In genomic region chr20:52295556-52295955, GRCh38 we compare ENCODE assay signal across 21 cellular contexts.
DNase-seq lines count a peak whose midpoint lies in the region; ATAC-seq and TF ChIP-seq lines count a peak whose summit lies in the region.
"Had no signal": no experiment of that assay in that cellular context is flagged by ENCODE, and none has a peak within 500 bp of the region (broad histone marks: within the 10 kb centered on the region; RNA-seq: fewer than 3 reads in every experiment).

No MANE protein-coding gene starts in this region.

- BruUV-seq in MCF 10A (replicated peaks; lab: Mats Ljungman, UMichigan) = no TSS peak

- H3K36me3 Mint-ChIP-seq in MCF 10A (ENCODE audit: insufficient read depth, unreplicated experiment) (no peaks in the 10 kb centered on the region), immature natural killer cell (no peaks in the 10 kb centered on the region)
- no peaks in the 10 kb centered on the region for H3K36me3 Mint-ChIP-seq in activated CD4-positive, alpha-beta T cell treated with anti-CD3 and anti-CD28 coated beads for 36 hours (ENCODE audit: low read depth)
- H3K36me3 Mint-ChIP-seq: CD8-positive, alpha-beta T cell had no signal

- POLR2A ChIA-PET in MCF 10A (lab: Yijun Ruan, JAX) = interaction anchor here (0.7 kb wide), 1 partner anchor 907 kb away, joined by 3 read pairs; no protein-coding TSS in a partner anchor
- POLR2A ChIA-PET in activated CD4-positive, alpha-beta T cell treated with anti-CD3 and anti-CD28 coated beads for 36 hours (lab: Charles Lee) = no interaction called here

- H3K4me1 Mint-ChIP-seq in MCF 10A (ENCODE audit: insufficient read depth, unreplicated experiment) (no peaks in the 10 kb centered on the region), immature natural killer cell (no peaks in the 10 kb centered on the region)
- H3K4me1 Mint-ChIP-seq in activated CD4-positive, alpha-beta T cell treated with anti-CD3 and anti-CD28 coated beads for 36 hours = no peaks in the 10 kb centered on the region

- peaks cover 7% of the 10 kb centered on the region for H3K9me3 Mint-ChIP-seq in MCF 10A (ENCODE audit: unreplicated experiment)
- H3K9me3 Mint-ChIP-seq in activated CD4-positive, alpha-beta T cell treated with anti-CD3 and anti-CD28 coated beads for 36 hours (ENCODE audit: low read depth) = peaks cover 2% of the 10 kb centered on the region
- H3K9me3 Mint-ChIP-seq in immature natural killer cell = no peaks in the 10 kb centered on the region
- H3K9me3 Mint-ChIP-seq: CD8-positive, alpha-beta T cell had no signal

- intact Hi-C loops in MCF 10A (cut with micrococcal nuclease) = no loop called here
- intact Hi-C loops in breast epithelium (cut with DNase I; ENCODE audit: low total_unique reads) = no loop called here
- intact Hi-C loops in activated CD4-positive, alpha-beta T cell treated with anti-CD3 and anti-CD28 coated beads for 36 hours (cut with DNase I, micrococcal nuclease) = no loop called here

- H3K27me3 Mint-ChIP-seq in MCF 10A (ENCODE audit: insufficient read depth, unreplicated experiment) (no peaks in the 10 kb centered on the region), immature natural killer cell (ENCODE audit: low read depth in 3 of 3) (peaks cover 3 to 11% (median 4%) of the 10 kb centered on the region in 3 donors)
- H3K27me3 Mint-ChIP-seq in activated CD4-positive, alpha-beta T cell treated with anti-CD3 and anti-CD28 coated beads for 36 hours = no peaks in the 10 kb centered on the region

- CTCF ChIA-PET in MCF 10A (lab: Yijun Ruan, JAX) = interaction anchor here (0.6 to 3.9 kb wide), 6 partner anchors 10 to 916 kb away, joined by 3 to 37 read pairs (median 4); no protein-coding TSS in a partner anchor
- CTCF ChIA-PET in activated CD4-positive, alpha-beta T cell treated with anti-CD3 and anti-CD28 coated beads for 36 hours (lab: Charles Lee) = interaction anchor here (1.4 kb wide), 1 partner anchor 17 kb away, joined by 6 read pairs; no protein-coding TSS in a partner anchor

- H3K27ac ChIP-seq in breast epithelium (no peak overlapping the region), SK-N-MC (peak overlapping the region; percentile 40; the same call in 1 of the 2 replicates)
- H3K27ac ChIP-seq: 22Rv1 had no signal

- no peak for TF ChIP-seq CTCF in MCF 10A (IDR thresholded peaks at IDR 0.05; ENCODE audit: unreplicated experiment)
- no peak for TF ChIP-seq CTCF in breast epithelium (IDR thresholded peaks at IDR 0.05)
- no peak for TF ChIP-seq CTCF in fibroblast of villous mesenchyme (IDR thresholded peaks at IDR 0.05; ENCODE audit: insufficient read depth, low read depth, low read length)

- no peak overlapping the region for H3K4me3 ChIP-seq in breast epithelium
- no peak overlapping the region for H3K4me3 ChIP-seq in SK-N-MC
- no peak overlapping the region for H3K4me3 ChIP-seq in fibroblast of villous mesenchyme (ENCODE audit: low read depth, low read length)

- no peak for TF ChIP-seq POLR2A in breast epithelium (IDR thresholded peaks at IDR 0.05)

- H3K27ac Mint-ChIP-seq in MCF 10A (ENCODE audit: low read depth, unreplicated experiment) (no peak overlapping the region), immature natural killer cell (no peak overlapping the region)
- H3K27ac Mint-ChIP-seq in activated CD4-positive, alpha-beta T cell treated with anti-CD3 and anti-CD28 coated beads for 36 hours = no peak overlapping the region
- H3K27ac Mint-ChIP-seq: CD8-positive, alpha-beta T cell had no signal

- no peaks in the 10 kb centered on the region for H3K4me1 ChIP-seq in breast epithelium

- H3K4me3 Mint-ChIP-seq in MCF 10A (ENCODE audit: unreplicated experiment) = no peak overlapping the region
- H3K4me3 Mint-ChIP-seq in activated CD4-positive, alpha-beta T cell treated with anti-CD3 and anti-CD28 coated beads for 36 hours = no peak overlapping the region
- no peak overlapping the region for H3K4me3 Mint-ChIP-seq in immature natural killer cell
- H3K4me3 Mint-ChIP-seq: CD8-positive, alpha-beta T cell had no signal

- H3K27me3 ChIP-seq in breast epithelium = no peaks in the 10 kb centered on the region

- H3K9ac ChIP-seq in SK-N-MC (ENCODE audit: insufficient read length) = no peak overlapping the region

- ATAC-seq in activated CD4-positive, alpha-beta T cell treated with anti-CD3 and anti-CD28 coated beads for 36 hours = no peak
- ATAC-seq in GM21825 (IDR thresholded peaks at IDR 0.05; ENCODE audit: unreplicated experiment) = no peak
- ATAC-seq: CD8-positive, alpha-beta T cell; HepG2; Panc1 had no signal

- H3K9me3 ChIP-seq in breast epithelium (peaks cover 0 to 4% of the 10 kb centered on the region in 2 donors), SK-N-MC (ENCODE audit: low read depth, low read length) (no peaks in the 10 kb centered on the region)

- peak; percentile 24 for DNase-seq in MCF 10A (ENCODE audit: unreplicated experiment)
- DNase-seq in breast epithelium (ENCODE audit: low spot score in 2 of 2) = no peak
- no peak for DNase-seq in SK-N-MC (ENCODE audit: low read depth, low spot score)
- peak; percentile 43 for DNase-seq in fibroblast of villous mesenchyme (ENCODE audit: low read depth)
- no peak for DNase-seq in activated CD4-positive, alpha-beta T cell treated with anti-CD3 and anti-CD28 coated beads for 36 hours
- no peak for DNase-seq in AG08395 (ENCODE audit: low spot score)
- no peak for DNase-seq in immature natural killer cell
- DNase-seq: AML-193; C1 segment of cervical spinal cord; CD8-positive, alpha-beta T cell; KBM-7; NCI-H1092; NCI-H1436 treated with DMSO at 0.1 percent for 48 hours; NCI-H1930; NCI-H510A; NCI-H748 treated with DMSO at 0.1 percent for 48 hours; NK-92 treated with Interleukin-12 subunit alpha and Interleukin-12 subunit beta, amount 100 ng/mL, for 24 hours had no signal

- H3K36me3 ChIP-seq in breast epithelium = no peaks in the 10 kb centered on the region
- no peaks in the 10 kb centered on the region for H3K36me3 ChIP-seq in SK-N-MC (ENCODE audit: insufficient read depth, low read length)

Comparison
In these comparisons a context has a peak if more than half of its experiments do, and no peak if none do; other contexts are left out.
1. DNase-seq: peak in MCF 10A (single experiment) and fibroblast of villous mesenchyme (single experiment); none in breast epithelium (0 of 2), SK-N-MC (single experiment), activated CD4-positive, alpha-beta T cell treated with anti-CD3 and anti-CD28 coated beads for 36 hours (single experiment), AG08395 (single experiment) and immature natural killer cell (0 of 3).